In the genomic region with DNA sequence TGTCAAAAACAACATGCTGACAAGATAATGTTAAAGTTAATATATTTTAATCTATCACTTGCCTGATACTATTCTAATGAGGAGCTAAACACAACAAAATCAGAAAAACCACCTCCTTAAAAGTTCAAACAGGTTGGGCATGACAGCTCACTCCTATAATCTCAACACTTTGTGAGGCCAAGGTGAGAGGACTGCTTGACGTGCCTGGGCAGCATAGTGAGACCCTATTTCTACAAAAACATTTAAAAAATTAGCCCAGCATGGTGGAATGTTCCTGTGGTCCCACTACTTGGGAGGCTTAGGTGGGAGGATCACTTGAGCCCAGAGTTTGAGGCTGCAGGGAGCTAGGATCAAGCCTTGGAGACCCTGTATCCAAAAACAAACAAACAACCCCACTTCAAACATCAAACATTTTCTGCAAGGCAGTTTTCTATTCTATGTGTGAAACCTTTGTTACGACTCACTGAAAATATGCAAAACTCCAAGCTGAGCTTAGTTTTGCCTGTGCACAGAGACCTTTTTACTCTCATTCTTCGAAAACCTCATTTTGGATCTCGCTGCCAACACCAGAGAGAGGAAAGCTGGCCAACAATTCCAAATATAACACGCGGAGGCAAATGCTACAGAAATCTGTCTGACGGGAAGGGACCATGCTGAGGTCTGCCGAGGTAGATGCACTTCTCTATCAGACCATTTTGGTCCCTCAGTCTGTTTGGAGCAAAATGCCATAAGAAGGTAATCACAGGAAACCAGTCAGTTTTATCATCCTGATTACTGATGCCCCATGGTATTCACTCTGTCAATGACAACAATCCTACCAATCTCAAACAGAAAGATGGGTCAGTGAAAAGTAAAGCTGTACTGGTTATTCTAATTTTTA, we compare ENCODE assay signal across 1 cellular context.
TF ChIP-seq lines count a peak whose summit lies in the region.

No MANE protein-coding gene starts in this region.

TF ChIP-seq in endothelial cell of umbilical vein, 7 proteins besides CTCF, POLR2A, EP300 and RAD21:
- TF ChIP-seq EZH2 (IDR thresholded peaks at IDR 0.05; ENCODE audit: borderline replicate concordance, low read depth, low read length, severe bottlenecking) (no peak), POLR2AphosphoS5 (IDR thresholded peaks at IDR 0.05; ENCODE audit: insufficient read depth, low read depth, low read length) (no peak), FOS (IDR thresholded peaks at IDR 0.05; ENCODE audit: borderline replicate concordance, insufficient read depth, low read length) (no peak), MAX (IDR thresholded peaks at IDR 0.05; ENCODE audit: insufficient read depth, insufficient read length) (no peak), MYC (IDR thresholded peaks at IDR 0.05; ENCODE audit: low read depth, low read length) (no peak), GATA2 (IDR thresholded peaks at IDR 0.05; ENCODE audit: insufficient read depth, insufficient read length, low read depth, low read length) (no peak), JUN (IDR thresholded peaks at IDR 0.05; ENCODE audit: borderline replicate concordance, insufficient read depth, insufficient read length, low read depth) (no peak)
TF ChIP-seq in endothelial cell of umbilical vein: peak in this region for 0.
